1 cellular context compared by ENCODE assay signal in genomic region chr7:85191383-85191782, GRCh38.
TF ChIP-seq lines count a peak whose summit lies in the region.

No MANE protein-coding gene starts in this region.

TF ChIP-seq in HEK293T, 16 proteins besides CTCF, POLR2A, EP300 and RAD21 (continued from another document):
- TF ChIP-seq ARNT (IDR thresholded peaks at IDR 0.05) = no peak
